In the genomic region with DNA sequence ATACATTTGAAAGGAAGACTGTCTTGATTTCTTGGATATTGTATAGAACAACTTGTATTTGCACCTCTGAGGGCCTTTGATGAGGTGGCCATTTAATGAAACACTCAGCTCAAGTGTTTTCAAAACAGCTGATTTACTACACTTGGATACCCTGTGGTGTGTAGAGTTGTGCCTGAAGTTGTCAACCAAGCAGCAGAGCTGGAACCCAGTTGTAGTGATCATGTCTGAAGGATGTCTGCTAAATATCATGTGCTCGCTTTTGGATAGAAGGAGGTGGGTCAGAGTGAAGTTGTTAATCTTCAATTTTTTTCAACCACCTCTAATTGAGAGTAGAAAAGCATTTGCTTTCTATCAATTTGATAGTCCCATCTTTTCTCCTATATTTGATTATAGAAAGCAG, we compare ENCODE assay signal across 12 cellular contexts.
"Had no signal": no experiment of that assay in that cellular context is flagged by ENCODE, and none has a peak within 500 bp of the region (broad histone marks: within the 10 kb centered on the region; RNA-seq: fewer than 3 reads in every experiment).

No MANE protein-coding gene starts in this region.

- H3K9me3 Mint-ChIP-seq: nephron progenitor cell; stimulated activated memory B cell treated with anti-CD40 and anti-IgM and Interleukin-4, amounts not matched to agents 10 μg/mL and 1 μg/mL and 100 μg/mL, for 72 hours had no signal

- ATAC-seq: left colon; mucosa of descending colon; psoas muscle; right lobe of liver; stimulated activated memory B cell treated with anti-CD40 and anti-IgM and Interleukin-4, amounts not matched to agents 10 μg/mL and 1 μg/mL and 100 μg/mL, for 72 hours had no signal

- H3K27me3 Mint-ChIP-seq: stimulated activated memory B cell treated with anti-CD40 and anti-IgM and Interleukin-4, amounts not matched to agents 10 μg/mL and 1 μg/mL and 100 μg/mL, for 72 hours had no signal

- FAIRE-seq: astrocyte, colon had no signal

- H3K27ac Mint-ChIP-seq: nephron progenitor cell; stimulated activated memory B cell treated with anti-CD40 and anti-IgM and Interleukin-4, amounts not matched to agents 10 μg/mL and 1 μg/mL and 100 μg/mL, for 72 hours had no signal

- DNase-seq: activated CD4-positive, alpha-beta T cell treated with anti-CD3 and anti-CD28 coated beads, Interleukin-2, amount 50 U/mL, for 1 hour; esophagus squamous epithelium; foreskin fibroblast; glutamatergic neuron; left colon; mucosa of descending colon; nephron progenitor cell; psoas muscle; right lobe of liver had no signal

- H3K4me3 Mint-ChIP-seq: nephron progenitor cell; stimulated activated memory B cell treated with anti-CD40 and anti-IgM and Interleukin-4, amounts not matched to agents 10 μg/mL and 1 μg/mL and 100 μg/mL, for 72 hours had no signal

- H3K36me3 Mint-ChIP-seq: stimulated activated memory B cell treated with anti-CD40 and anti-IgM and Interleukin-4, amounts not matched to agents 10 μg/mL and 1 μg/mL and 100 μg/mL, for 72 hours had no signal
